ENCODE assay signal across 27 cellular contexts in the genomic region with DNA sequence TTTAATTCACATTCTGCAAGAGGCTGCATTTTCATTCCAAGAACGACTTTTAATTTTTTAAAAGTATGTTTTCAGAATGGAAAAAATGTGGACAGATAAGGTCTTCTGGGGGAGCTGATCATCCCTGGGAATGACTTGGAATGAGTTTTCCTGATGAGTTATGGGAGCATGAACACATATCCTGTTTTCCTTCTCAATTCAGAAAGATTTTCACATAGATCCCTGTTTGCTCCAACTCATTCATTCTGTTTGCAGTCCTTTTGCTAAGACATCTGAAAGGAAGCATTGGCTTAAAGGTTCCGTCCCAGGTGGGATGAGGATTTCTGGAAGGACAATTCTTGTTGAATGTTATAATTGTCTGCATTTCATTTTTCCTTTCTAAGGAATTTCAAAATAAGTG.
A peak's percentile ranks its signal among the peaks of the same experiment; 100 is the strongest.
DNase-seq lines count a peak whose midpoint lies in the region; ATAC-seq, FAIRE-seq and TF ChIP-seq lines count a peak whose summit lies in the region.
"Had no signal": no experiment of that assay in that cellular context is flagged by ENCODE, and none has a peak within 500 bp of the region (broad histone marks: within the 10 kb centered on the region; RNA-seq: fewer than 3 reads in every experiment).

No MANE protein-coding gene starts in this region.

- no peak overlapping the region for H3K27ac Mint-ChIP-seq in astrocyte (ENCODE audit: unreplicated experiment)
- H3K27ac Mint-ChIP-seq in activated T-cell treated with anti-CD3 and anti-CD28 coated beads, Interleukin-2, amount 50 U/mL, for 72 hours: no peak overlapping the region
- H3K27ac Mint-ChIP-seq: activated CD4-positive, alpha-beta T cell treated with anti-CD3 and anti-CD28 coated beads, Interleukin-2, amount 10 ng/mL, durations not matched to agents 24 days and 14 days; type B pancreatic cell had no signal

- H4K20me1 ChIP-seq in astrocyte (ENCODE audit: insufficient read depth, low read length) (no peaks in the 10 kb centered on the region), smooth muscle cell (ENCODE audit: low read depth) (no peaks in the 10 kb centered on the region)

- H3K4me2 ChIP-seq in astrocyte (ENCODE audit: low read length) (peak overlapping the region; percentile 34), smooth muscle cell (peak overlapping the region; percentile 29)

- intact Hi-C loops in left ventricle myocardium inferior (cut with micrococcal nuclease) (loop anchor here (5.0 to 10.0 kb wide), 3 partner anchors 282 to 705 kb away; a partner anchor contains a TSS), transverse colon (cut with DNase I; ENCODE audit: low total_unique reads) (no loop called here)

- H3K9me3 ChIP-seq in astrocyte (ENCODE audit: insufficient read depth, low read depth, low read length) (no peaks in the 10 kb centered on the region), left ventricle myocardium inferior (replicated peaks) (no peaks in the 10 kb centered on the region), smooth muscle cell (replicated peaks; ENCODE audit: low read depth) (no peaks in the 10 kb centered on the region), transverse colon (no peaks in the 10 kb centered on the region)
- H3K9me3 ChIP-seq: prostate gland had no signal

- peaks cover 7% of the 10 kb centered on the region for H3K4me1 Mint-ChIP-seq in astrocyte (ENCODE audit: low read depth, unreplicated experiment)
- H3K4me1 Mint-ChIP-seq in activated T-cell treated with anti-CD3 and anti-CD28 coated beads, Interleukin-2, amount 50 U/mL, for 72 hours (ENCODE audit: low read depth): no peaks in the 10 kb centered on the region
- H3K4me1 Mint-ChIP-seq: activated CD4-positive, alpha-beta T cell treated with anti-CD3 and anti-CD28 coated beads, Interleukin-2, amount 10 ng/mL, durations not matched to agents 24 days and 14 days had no signal

- H3K4me1 ChIP-seq in astrocyte (ENCODE audit: insufficient read depth, low read length) (peaks cover 5% of the 10 kb centered on the region), left ventricle myocardium inferior (peaks cover 24% of the 10 kb centered on the region), smooth muscle cell (ENCODE audit: low read depth) (peaks cover 2% of the 10 kb centered on the region), transverse colon (no peaks in the 10 kb centered on the region)
- H3K4me1 ChIP-seq: prostate gland had no signal

- H3K4me3 Mint-ChIP-seq in astrocyte (ENCODE audit: unreplicated experiment): no peak overlapping the region
- no peak overlapping the region for H3K4me3 Mint-ChIP-seq in activated T-cell treated with anti-CD3 and anti-CD28 coated beads, Interleukin-2, amount 50 U/mL, for 72 hours
- H3K4me3 Mint-ChIP-seq: activated CD4-positive, alpha-beta T cell treated with anti-CD3 and anti-CD28 coated beads, Interleukin-2, amount 10 ng/mL, durations not matched to agents 24 days and 14 days; activated T-cell treated with anti-CD3 and anti-CD28 coated beads, Interleukin-2, amount 50 U/mL, for 4 hours; type B pancreatic cell had no signal

- no peak for TF ChIP-seq EP300 in transverse colon (IDR thresholded peaks at IDR 0.05; ENCODE audit: low read depth)

- H3K27ac ChIP-seq in astrocyte (ENCODE audit: low read depth, low read length) (peak overlapping the region; percentile 16), left ventricle myocardium inferior (replicated peaks) (peak overlapping the region; percentile 74), smooth muscle cell (ENCODE audit: low read depth) (no peak overlapping the region), transverse colon (no peak overlapping the region)
- H3K27ac ChIP-seq: brain microvascular endothelial cell, prostate gland, WERI-Rb-1 had no signal

- no peaks in the 10 kb centered on the region for H3K9me3 Mint-ChIP-seq in astrocyte (ENCODE audit: unreplicated experiment)
- H3K9me3 Mint-ChIP-seq in activated T-cell treated with anti-CD3 and anti-CD28 coated beads, Interleukin-2, amount 50 U/mL, for 72 hours: no peaks in the 10 kb centered on the region
- H3K9me3 Mint-ChIP-seq: activated CD4-positive, alpha-beta T cell treated with anti-CD3 and anti-CD28 coated beads, Interleukin-2, amount 10 ng/mL, durations not matched to agents 24 days and 14 days; type B pancreatic cell had no signal

- no peak for ATAC-seq in activated T-cell treated with anti-CD3 and anti-CD28 coated beads, Interleukin-2, amount 50 U/mL, for 72 hours (replicated peaks in 1 of 2)
- no peak for ATAC-seq in stimulated activated naive CD8-positive, alpha-beta T cell treated with anti-CD3 and anti-CD28 coated beads, Interleukin-15, Interleukin-2, amounts not matched to agents 100 U/mL and 50 U/mL, for 24 hours
- ATAC-seq: activated T-cell treated with anti-CD3 and anti-CD28 coated beads, Interleukin-2, amount 50 U/mL, for 4 hours; GM12878; left colon had no signal

- no peaks in the 10 kb centered on the region for H3K27me3 Mint-ChIP-seq in astrocyte (ENCODE audit: low read depth, unreplicated experiment)
- no peaks in the 10 kb centered on the region for H3K27me3 Mint-ChIP-seq in activated T-cell treated with anti-CD3 and anti-CD28 coated beads, Interleukin-2, amount 50 U/mL, for 72 hours (ENCODE audit: low read depth)
- H3K27me3 Mint-ChIP-seq: activated CD4-positive, alpha-beta T cell treated with anti-CD3 and anti-CD28 coated beads, Interleukin-2, amount 10 ng/mL, durations not matched to agents 24 days and 14 days; type B pancreatic cell had no signal

- in situ Hi-C loops in transverse colon (cut with MboI; ENCODE audit: low pct_ligation_motif_present in 1 of 4, low pct_unique_long_range_greater_than_20kb in 1 of 4, low sequenced_read_pairs in 3 of 4): no loop called here

- no peaks in the 10 kb centered on the region for H3F3A ChIP-seq in smooth muscle cell (ENCODE audit: low read depth)

- WGBS in smooth muscle cell (ENCODE audit: low lambda C conversion rate): 84% methylated on average over 2 of the region's 2 CpGs
- WGBS in transverse colon (ENCODE audit: low coverage in 1 of 2), 2 donors: 38 to 71% methylated on average over 1 to 2 of the region's 2 CpGs

- no peak for TF ChIP-seq CTCF in astrocyte (IDR thresholded peaks at IDR 0.05; ENCODE audit: insufficient read depth, low read depth, low read length)
- no peak for TF ChIP-seq CTCF in left ventricle myocardium inferior (IDR thresholded peaks at IDR 0.05; ENCODE audit: borderline replicate concordance)
- no peak for TF ChIP-seq CTCF in smooth muscle cell (IDR thresholded peaks at IDR 0.05; ENCODE audit: borderline replicate concordance, insufficient read depth, poor library complexity, severe bottlenecking)
- TF ChIP-seq CTCF in transverse colon (IDR thresholded peaks at IDR 0.05): no peak

- no peak for TF ChIP-seq POLR2A in transverse colon (IDR thresholded peaks at IDR 0.05)

- no peak for FAIRE-seq in astrocyte (lab: Jason Lieb, UNC)
- FAIRE-seq: GM12878, small intestine had no signal

- H3K79me2 ChIP-seq in astrocyte (ENCODE audit: insufficient read depth, low read length): no peaks in the 10 kb centered on the region
- no peaks in the 10 kb centered on the region for H3K79me2 ChIP-seq in smooth muscle cell (ENCODE audit: low read depth)

- no peaks in the 10 kb centered on the region for H3K36me3 ChIP-seq in astrocyte (ENCODE audit: insufficient read depth, low read length)
- H3K36me3 ChIP-seq in left ventricle myocardium inferior: no peaks in the 10 kb centered on the region
- H3K36me3 ChIP-seq in smooth muscle cell (ENCODE audit: low read depth): no peaks in the 10 kb centered on the region
- no peaks in the 10 kb centered on the region for H3K36me3 ChIP-seq in transverse colon
- H3K36me3 ChIP-seq: brain microvascular endothelial cell, prostate gland, WERI-Rb-1 had no signal

- no peak overlapping the region for H3K9ac ChIP-seq in astrocyte (ENCODE audit: low read length)
- no peak overlapping the region for H3K9ac ChIP-seq in smooth muscle cell (ENCODE audit: low read depth)

- DNase-seq in HCEC 1CT: peak; percentile 10
- DNase-seq in astrocyte (ENCODE audit: low read depth): no peak
- DNase-seq in left ventricle myocardium inferior: no peak
- DNase-seq in smooth muscle cell (lab: John Stamatoyannopoulos, UW; ENCODE audit: unreplicated experiment): no peak
- DNase-seq in transverse colon: no peak
- no peak for DNase-seq in activated T-cell treated with anti-CD3 and anti-CD28 coated beads, Interleukin-2, amount 50 U/mL, for 72 hours
- DNase-seq in stimulated activated naive CD8-positive, alpha-beta T cell treated with anti-CD3 and anti-CD28 coated beads, Interleukin-15, Interleukin-2, amounts not matched to agents 100 U/mL and 50 U/mL, for 24 hours: no peak
- DNase-seq: activated CD4-positive, alpha-beta T cell treated with anti-CD3 and anti-CD28 coated beads, Interleukin-2, amount 10 ng/mL, durations not matched to agents 24 days and 14 days; activated T-cell treated with anti-CD3 and anti-CD28 coated beads, Interleukin-2, amount 50 U/mL, for 4 hours; effector CD4-positive, alpha-beta T cell; foreskin melanocyte; H7; hippocampal formation; left colon; NCI-H1092; NCI-H187; NCI-H2171; NCI-H524 treated with DMSO at 0.1 percent for 48 hours; SHP77; small intestine; stimulated activated CD4-positive, alpha-beta T cell treated with anti-CD3 and anti-CD28 coated beads, Interleukin-1b, Interleukin-23, amount 100 ng/mL, for 48 hours; T1000; WERI-Rb-1 had no signal

- H3K36me3 Mint-ChIP-seq in astrocyte (ENCODE audit: low read depth, unreplicated experiment): no peaks in the 10 kb centered on the region
- no peaks in the 10 kb centered on the region for H3K36me3 Mint-ChIP-seq in activated T-cell treated with anti-CD3 and anti-CD28 coated beads, Interleukin-2, amount 50 U/mL, for 72 hours (ENCODE audit: insufficient read depth in 2 of 2)
- H3K36me3 Mint-ChIP-seq: type B pancreatic cell had no signal

- H3K4me3 ChIP-seq in astrocyte (ENCODE audit: insufficient read depth, low read depth, low read length) (no peak overlapping the region), left ventricle myocardium inferior (no peak overlapping the region), smooth muscle cell (no peak overlapping the region), transverse colon (no peak overlapping the region)
- H3K4me3 ChIP-seq: GM12878, prostate gland had no signal

- H2AFZ ChIP-seq in astrocyte (ENCODE audit: low read depth, low read length): no peak overlapping the region
- H2AFZ ChIP-seq in smooth muscle cell (ENCODE audit: low read depth): no peak overlapping the region

- H3K27me3 ChIP-seq in astrocyte (ENCODE audit: insufficient read depth, low read length) (no peaks in the 10 kb centered on the region), left ventricle myocardium inferior (ENCODE audit: low read depth) (no peaks in the 10 kb centered on the region), smooth muscle cell (ENCODE audit: low read depth) (no peaks in the 10 kb centered on the region), transverse colon (no peaks in the 10 kb centered on the region)
- H3K27me3 ChIP-seq: brain microvascular endothelial cell had no signal

Comparison
In these comparisons a context has a peak if more than half of its experiments do, and no peak if none do; other contexts are left out.
1. H3K27ac ChIP-seq: peak in astrocyte (single experiment) and left ventricle myocardium inferior (single experiment); none in smooth muscle cell (single experiment) and transverse colon (0 of 4).